27 cellular contexts compared by ENCODE assay signal in genomic region chr14:87081004-87081403, GRCh38.
"Had no signal": no experiment of that assay in that cellular context is flagged by ENCODE, and none has a peak within 500 bp of the region (broad histone marks: within the 10 kb centered on the region; RNA-seq: fewer than 3 reads in every experiment).

No MANE protein-coding gene starts in this region.

- H3K27me3 ChIP-seq: breast epithelium, esophagus muscularis mucosa, foreskin keratinocyte, ovary had no signal

- H3K4me3 Mint-ChIP-seq: activated CD4-positive, alpha-beta T cell treated with anti-CD3 and anti-CD28 coated beads, Interleukin-2, amount 10 ng/mL, durations not matched to agents 7 days and 5 days; activated CD8-positive, alpha-beta T cell treated with anti-CD3 and anti-CD28 coated beads for 36 hours; activated naive CD4-positive, alpha-beta T cell treated with anti-CD3 and anti-CD28 coated beads, Interleukin-2, amount 50 U/mL, for 24 hours; activated naive CD8-positive, alpha-beta T cell treated with anti-CD3 and anti-CD28 coated beads, Interleukin-2, amount 50 U/mL, for 24 hours; activated T-cell treated with anti-CD3 and anti-CD28 coated beads, Interleukin-2, amount 50 U/mL, for 4 hours; activated T-helper 17 cell treated with anti-CD3 and anti-CD28 coated beads, Interleukin-2, amount 50 U/mL, for 72 hours; dendritic cell treated with granulocyte-macrophage colony-stimulating factor and Interleukin-4, amounts not matched to agents 40 ng/mL and 50 ng/mL, for 4 days; mesothelial cell of epicardium; naive B cell had no signal

- H3K9me3 Mint-ChIP-seq: activated CD4-positive, alpha-beta T cell treated with anti-CD3 and anti-CD28 coated beads, Interleukin-2, amount 10 ng/mL, durations not matched to agents 7 days and 5 days had no signal

- H3K27me3 Mint-ChIP-seq: activated CD4-positive, alpha-beta T cell treated with anti-CD3 and anti-CD28 coated beads, Interleukin-2, amount 10 ng/mL, durations not matched to agents 7 days and 5 days; activated CD8-positive, alpha-beta T cell treated with anti-CD3 and anti-CD28 coated beads for 36 hours; activated naive CD4-positive, alpha-beta T cell treated with anti-CD3 and anti-CD28 coated beads, Interleukin-2, amount 50 U/mL, for 24 hours; activated naive CD8-positive, alpha-beta T cell treated with anti-CD3 and anti-CD28 coated beads, Interleukin-2, amount 50 U/mL, for 24 hours; activated T-helper 17 cell treated with anti-CD3 and anti-CD28 coated beads, Interleukin-2, amount 50 U/mL, for 72 hours; dendritic cell treated with granulocyte-macrophage colony-stimulating factor and Interleukin-4, amounts not matched to agents 40 ng/mL and 50 ng/mL, for 4 days; naive B cell had no signal

- H3K27ac ChIP-seq: breast epithelium, esophagus muscularis mucosa, foreskin keratinocyte, ovary, prostate gland, skin epidermis, thoracic aorta had no signal

- H3K4me1 Mint-ChIP-seq: activated CD4-positive, alpha-beta T cell treated with anti-CD3 and anti-CD28 coated beads, Interleukin-2, amount 10 ng/mL, durations not matched to agents 7 days and 5 days; activated naive CD4-positive, alpha-beta T cell treated with anti-CD3 and anti-CD28 coated beads, Interleukin-2, amount 50 U/mL, for 24 hours; activated naive CD8-positive, alpha-beta T cell treated with anti-CD3 and anti-CD28 coated beads, Interleukin-2, amount 50 U/mL, for 24 hours; activated T-helper 17 cell treated with anti-CD3 and anti-CD28 coated beads, Interleukin-2, amount 50 U/mL, for 72 hours; naive B cell had no signal

- H3K27ac Mint-ChIP-seq: activated CD4-positive, alpha-beta T cell treated with anti-CD3 and anti-CD28 coated beads, Interleukin-2, amount 10 ng/mL, durations not matched to agents 7 days and 5 days; activated CD8-positive, alpha-beta T cell treated with anti-CD3 and anti-CD28 coated beads for 36 hours; activated naive CD4-positive, alpha-beta T cell treated with anti-CD3 and anti-CD28 coated beads, Interleukin-2, amount 50 U/mL, for 24 hours; activated naive CD8-positive, alpha-beta T cell treated with anti-CD3 and anti-CD28 coated beads, Interleukin-2, amount 50 U/mL, for 24 hours; activated T-helper 17 cell treated with anti-CD3 and anti-CD28 coated beads, Interleukin-2, amount 50 U/mL, for 72 hours; dendritic cell treated with granulocyte-macrophage colony-stimulating factor and Interleukin-4, amounts not matched to agents 40 ng/mL and 50 ng/mL, for 4 days; mesothelial cell of epicardium; naive B cell had no signal

- H3K36me3 Mint-ChIP-seq: activated naive CD4-positive, alpha-beta T cell treated with anti-CD3 and anti-CD28 coated beads, Interleukin-2, amount 50 U/mL, for 24 hours; mesothelial cell of epicardium; naive B cell had no signal

- DNase-seq: activated CD4-positive, alpha-beta T cell treated with anti-CD3 and anti-CD28 coated beads for 1 hour; activated CD4-positive, alpha-beta T cell treated with anti-CD3 and anti-CD28 coated beads, Interleukin-2, amount 10 ng/mL, durations not matched to agents 7 days and 5 days; activated CD8-positive, alpha-beta T cell treated with anti-CD3 and anti-CD28 coated beads for 36 hours; activated naive CD8-positive, alpha-beta T cell treated with anti-CD3 and anti-CD28 coated beads, Interleukin-2, amount 50 U/mL, for 24 hours; activated T-cell treated with anti-CD3 and anti-CD28 coated beads, Interleukin-2, amount 50 U/mL, for 4 hours; central memory CD4-positive, alpha-beta T cell; foreskin keratinocyte; left cardiac atrium; left ventricle myocardium superior; mammary epithelial cell; naive B cell; ovary; retina; stimulated activated CD4-positive, alpha-beta T cell treated with anti-CD3 and anti-CD28 coated beads, Interleukin-12 subunit alpha, Interleukin-12 subunit beta, amount 100 ng/mL, for 4 hours; stimulated activated CD4-positive, alpha-beta T cell treated with anti-CD3 and anti-CD28 coated beads, Interleukin-4, amount 100 ng/mL, for 1 hour; stimulated activated naive CD8-positive, alpha-beta T cell treated with anti-CD3 and anti-CD28 coated beads, Interleukin-15, Interleukin-2, amounts not matched to agents 100 U/mL and 50 U/mL, for 24 hours; T1000; trophoblast cell had no signal

- H3K9me3 ChIP-seq: breast epithelium, esophagus muscularis mucosa, ovary, prostate gland, thoracic aorta had no signal

- H3K4me1 ChIP-seq: breast epithelium, esophagus muscularis mucosa, prostate gland had no signal
